ENCODE assay signal across 22 cellular contexts in the genomic region with DNA sequence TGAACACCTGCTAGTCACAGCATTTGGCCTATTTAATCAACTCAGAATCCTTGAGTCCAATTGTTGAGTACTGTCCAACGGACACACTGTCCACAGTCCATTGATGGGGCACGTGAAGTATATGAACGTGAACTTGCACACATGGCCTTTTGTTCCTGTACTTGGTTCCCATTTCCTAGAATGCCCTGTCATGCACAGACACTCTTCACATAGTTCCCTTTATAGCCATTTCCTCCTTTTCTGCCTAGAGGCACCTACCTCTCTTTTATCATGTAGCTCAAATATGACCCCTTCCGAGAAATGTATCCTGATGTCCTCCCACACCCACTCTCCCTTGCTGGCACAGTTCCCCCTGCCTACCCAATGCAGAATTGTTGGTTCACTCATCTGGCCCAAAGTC. TPM values are rescaled to one million over a fixed set of nuclear protein-coding genes. Genes with fewer than 3 reads are reported as not detected.
A peak's percentile ranks its signal among the peaks of the same experiment; 100 is the strongest.
DNase-seq lines count a peak whose midpoint lies in the region; ATAC-seq and TF ChIP-seq lines count a peak whose summit lies in the region.
"Had no signal": no experiment of that assay in that cellular context is flagged by ENCODE, and none has a peak within 500 bp of the region (broad histone marks: within the 10 kb centered on the region; RNA-seq: fewer than 3 reads in every experiment).

No MANE protein-coding gene starts in this region.

- H3K4me1 Mint-ChIP-seq in activated CD4-positive, alpha-beta memory T cell treated with anti-CD3 and anti-CD28 coated beads for 36 hours (ENCODE audit: low read depth): no peaks in the 10 kb centered on the region
- H3K4me1 Mint-ChIP-seq: central memory CD8-positive, alpha-beta T cell had no signal

- ATAC-seq in HG03469 (IDR thresholded peaks at IDR 0.05; ENCODE audit: unreplicated experiment): no peak
- ATAC-seq in GM19397 (IDR thresholded peaks at IDR 0.05; ENCODE audit: unreplicated experiment): no peak

- peaks cover 8% of the 10 kb centered on the region for H3K27me3 Mint-ChIP-seq in activated CD4-positive, alpha-beta memory T cell treated with anti-CD3 and anti-CD28 coated beads for 36 hours

- DNase-seq in CD1c-positive myeloid dendritic cell (ENCODE audit: extremely low spot score): peak; percentile 91
- peak; percentile 56 for DNase-seq in NB4 (ENCODE audit: low read depth)
- peak; percentile 61 for DNase-seq in UCSD-AML1 (lab: John Stamatoyannopoulos, UW; ENCODE audit: unreplicated experiment)
- DNase-seq in medulla oblongata (ENCODE audit: extremely low spot score): peak; percentile 19
- no peak for DNase-seq in GM03348 (ENCODE audit: low spot score)
- DNase-seq in activated CD4-positive, alpha-beta memory T cell treated with anti-CD3 and anti-CD28 coated beads for 36 hours: no peak
- DNase-seq: ACHN; activated CD4-positive, alpha-beta T cell treated with anti-CD3 and anti-CD28 coated beads for 48 hours; activated gamma-delta T cell treated with Interleukin-2 at 50 U/mL for 16 hours; CD4-positive, alpha-beta T cell; DMS53; effector memory CD4-positive, alpha-beta T cell; kidney glomerular epithelial cell; NCI-H2081; NCI-H510A; SJCRH30; stimulated activated naive CD4-positive, alpha-beta T cell; T1000 had no signal

- intact Hi-C loops in activated CD4-positive, alpha-beta memory T cell treated with anti-CD3 and anti-CD28 coated beads for 36 hours (cut with micrococcal nuclease): no loop called here

- H3K4me3 Mint-ChIP-seq in activated CD4-positive, alpha-beta memory T cell treated with anti-CD3 and anti-CD28 coated beads for 36 hours: no peak overlapping the region
- H3K4me3 Mint-ChIP-seq: CD4-positive, alpha-beta T cell; central memory CD8-positive, alpha-beta T cell had no signal

- TF ChIP-seq CTCF in NB4 (IDR thresholded peaks at IDR 0.05; ENCODE audit: low read depth, low read length): no peak

- CTCF ChIA-PET in activated CD4-positive, alpha-beta memory T cell treated with anti-CD3 and anti-CD28 coated beads for 36 hours (lab: Charles Lee): no interaction called here

- no peaks in the 10 kb centered on the region for H3K36me3 Mint-ChIP-seq in activated CD4-positive, alpha-beta memory T cell treated with anti-CD3 and anti-CD28 coated beads for 36 hours

- POLR2A ChIA-PET in activated CD4-positive, alpha-beta memory T cell treated with anti-CD3 and anti-CD28 coated beads for 36 hours (lab: Charles Lee): no interaction called here

- TF ChIP-seq POLR2A in NB4 (IDR thresholded peaks at IDR 0.05; ENCODE audit: extremely low read depth, insufficient read length): no peak

- H3K27ac Mint-ChIP-seq in activated CD4-positive, alpha-beta memory T cell treated with anti-CD3 and anti-CD28 coated beads for 36 hours: no peak overlapping the region
- H3K27ac Mint-ChIP-seq: CD4-positive, alpha-beta T cell had no signal

- H3K4me3 ChIP-seq in NB4 (ENCODE audit: low read depth, low read length): no peak overlapping the region
- H3K4me3 ChIP-seq: SJCRH30, tibial nerve had no signal

- H3K9me3 Mint-ChIP-seq in activated CD4-positive, alpha-beta memory T cell treated with anti-CD3 and anti-CD28 coated beads for 36 hours: no peaks in the 10 kb centered on the region
- H3K9me3 Mint-ChIP-seq: CD4-positive, alpha-beta T cell; central memory CD8-positive, alpha-beta T cell had no signal

RNA-seq across cellular contexts. Expression of gene CRYGA, which starts 8.7 kb away (rescaled TPM):
- total RNA-seq in activated CD4-positive, alpha-beta memory T cell treated with anti-CD3 and anti-CD28 coated beads for 36 hours: not detected
- total RNA-seq: CD4-positive, alpha-beta T cell; SJCRH30; tibial nerve had no signal

RNA-seq across cellular contexts. Expression of gene C2orf80, which starts 17.7 kb away (rescaled TPM):
- total RNA-seq in activated CD4-positive, alpha-beta memory T cell treated with anti-CD3 and anti-CD28 coated beads for 36 hours: not detected
- total RNA-seq: CD4-positive, alpha-beta T cell; SJCRH30; tibial nerve had no signal

RNA-seq across cellular contexts. Expression of gene CRYGB, which starts 26.2 kb away (rescaled TPM):
- total RNA-seq in activated CD4-positive, alpha-beta memory T cell treated with anti-CD3 and anti-CD28 coated beads for 36 hours: not detected
- total RNA-seq: CD4-positive, alpha-beta T cell; SJCRH30; tibial nerve had no signal

RNA-seq across cellular contexts. Expression of gene CRYGC, which starts 42.5 kb away (rescaled TPM):
- total RNA-seq in activated CD4-positive, alpha-beta memory T cell treated with anti-CD3 and anti-CD28 coated beads for 36 hours: not detected
- total RNA-seq: CD4-positive, alpha-beta T cell; SJCRH30; tibial nerve had no signal

RNA-seq across cellular contexts. Expression of gene CRYGD, which starts 47.8 kb away (rescaled TPM):
- not detected for total RNA-seq in activated CD4-positive, alpha-beta memory T cell treated with anti-CD3 and anti-CD28 coated beads for 36 hours
- total RNA-seq: CD4-positive, alpha-beta T cell; SJCRH30; tibial nerve had no signal

Comparison
In these comparisons a context has a peak if more than half of its experiments do, and no peak if none do; other contexts are left out.
1. DNase-seq: peak in CD1c-positive myeloid dendritic cell (single experiment), NB4 (single experiment), UCSD-AML1 (single experiment) and medulla oblongata (single experiment); none in GM03348 (single experiment) and activated CD4-positive, alpha-beta memory T cell treated with anti-CD3 and anti-CD28 coated beads for 36 hours (single experiment).